Comparison of ENCODE assay signal across 8 cellular contexts in the genomic region with DNA sequence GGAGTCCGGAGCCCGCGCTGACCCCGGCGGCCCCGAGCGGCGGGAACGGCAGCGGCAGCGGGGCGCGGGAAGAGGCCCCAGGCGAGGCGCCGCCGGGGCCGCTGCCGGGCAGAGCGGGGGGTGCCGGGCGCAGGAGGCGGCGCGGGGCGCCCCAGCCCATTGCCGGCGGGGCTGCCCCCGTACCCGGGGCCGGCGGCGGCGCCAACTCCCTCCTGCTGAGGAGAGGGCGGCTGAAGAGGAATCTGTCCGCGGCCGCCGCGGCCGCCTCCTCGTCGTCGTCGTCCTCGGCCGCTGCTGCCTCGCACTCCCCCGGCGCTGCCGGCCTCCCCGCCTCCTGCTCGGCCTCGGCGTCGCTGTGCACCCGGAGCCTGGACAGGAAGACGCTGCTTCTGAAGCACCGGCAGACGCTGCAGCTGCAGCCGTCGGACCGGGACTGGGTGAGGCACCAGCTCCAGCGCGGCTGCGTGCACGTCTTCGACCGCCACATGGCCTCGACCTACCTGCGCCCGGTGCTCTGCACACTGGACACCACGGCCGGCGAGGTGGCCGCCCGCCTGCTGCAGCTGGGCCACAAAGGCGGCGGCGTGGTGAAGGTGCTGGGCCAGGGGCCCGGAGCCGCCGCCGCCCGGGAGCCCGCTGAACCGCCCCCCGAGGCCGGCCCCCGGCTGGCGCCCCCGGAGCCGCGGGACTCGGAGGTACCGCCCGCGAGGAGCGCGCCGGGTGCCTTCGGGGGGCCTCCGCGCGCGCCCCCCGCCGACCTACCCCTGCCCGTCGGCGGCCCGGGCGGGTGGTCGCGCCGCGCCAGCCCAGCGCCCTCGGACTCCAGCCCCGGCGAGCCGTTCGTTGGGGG. TPM values are rescaled to one million over a fixed set of nuclear protein-coding genes. Genes with fewer than 3 reads are reported as not detected.
A peak's percentile ranks its signal among the peaks of the same experiment; 100 is the strongest.
DNase-seq lines count a peak whose midpoint lies in the region; FAIRE-seq and TF ChIP-seq lines count a peak whose summit lies in the region.

No MANE protein-coding gene starts in this region.

- H3K27ac ChIP-seq in MM.1S (ENCODE audit: low read length), result peak overlapping the region; percentile 41; the same call in 1 of the 2 replicates

- H3K27me3 Mint-ChIP-seq in chondrocyte (ENCODE audit: low read depth), result no peaks in the 10 kb centered on the region

- H2AFZ ChIP-seq in MM.1S (ENCODE audit: low read length), result peak overlapping the region; percentile 57

- peak overlapping the region; percentile 77 for H3K4me3 Mint-ChIP-seq in chondrocyte (ENCODE audit: unreplicated experiment)

- H3K9ac ChIP-seq in MM.1S (ENCODE audit: low read length), result peak overlapping the region; percentile 58; the same call in 1 of the 2 replicates

- H3K4me2 ChIP-seq in MM.1S (ENCODE audit: low read depth, low read length), result peak overlapping the region; percentile 71

- peaks cover 47% of the 10 kb centered on the region for H3K4me1 Mint-ChIP-seq in chondrocyte (ENCODE audit: low read depth)

- H3K4me3 ChIP-seq in HAP-1, result peak overlapping the region; percentile 43
- peak overlapping the region; percentile 70 for H3K4me3 ChIP-seq in MM.1S (ENCODE audit: low read length)

- TF ChIP-seq POLR2A in GM12892 (IDR thresholded peaks at IDR 0.05; ENCODE audit: low read depth, low read length), result peak; percentile 22; the same call in 1 of the 2 replicates

- no peaks in the 10 kb centered on the region; the same call in 1 of the 2 replicates for H3K36me3 ChIP-seq in HAP-1 (replicated peaks)
- H3K36me3 ChIP-seq in MM.1S (replicated peaks; ENCODE audit: insufficient read depth, low read length), result no peaks in the 10 kb centered on the region

- no peaks in the 10 kb centered on the region for H4K20me1 ChIP-seq in MM.1S (ENCODE audit: insufficient read depth, low read length)

- peak; percentile 76 for FAIRE-seq in GM12892 (lab: Jason Lieb, UNC)

- H3K4me1 ChIP-seq in HAP-1 (peaks cover 10% of the 10 kb centered on the region), MM.1S (ENCODE audit: low read length) (peaks cover 12% of the 10 kb centered on the region)

- DNase-seq in GM12892 (ENCODE audit: insufficient read length) (peak; percentile 53), HAP-1 (ENCODE audit: low spot score in 2 of 2) (peak; percentile 8 to 59), MM.1S (peak; percentile 75), chondrocyte (ENCODE audit: low spot score) (no peak), left kidney (ENCODE audit: low read depth, low spot score) (peak; percentile 82), midbrain (lab: John Stamatoyannopoulos, UW) (no peak)
- DNase-seq in activated CD4-positive, CD25-positive, alpha-beta regulatory T cell treated with anti-CD3 and anti-CD28 coated beads, Interleukin-2, amount 50 U/mL, for 72 hours, result peak; percentile 68
- peak; percentile 23 to 55 for DNase-seq in stimulated activated CD4-positive, alpha-beta T cell treated with anti-CD3 and anti-CD28 coated beads, Interleukin-2, amount 100 ng/mL, for 48 hours

- H3K9me2 ChIP-seq in MM.1S (replicated peaks; ENCODE audit: insufficient read depth, low read length), result no peaks in the 10 kb centered on the region

- in situ Hi-C loops in HAP-1 (cut with MboI; ENCODE audit: low sequenced_read_pairs), result loop anchor here (5.0 to 10.0 kb wide), 2 partner anchors 169 to 266 kb away; no protein-coding TSS in a partner anchor

- no peak for TF ChIP-seq CTCF in MM.1S (IDR thresholded peaks at IDR 0.05; ENCODE audit: low read length)
- TF ChIP-seq CTCF in chondrocyte (IDR thresholded peaks at IDR 0.05), result no peak

- H3K9me3 ChIP-seq in HAP-1, result no peaks in the 10 kb centered on the region
- no peaks in the 10 kb centered on the region for H3K9me3 ChIP-seq in MM.1S (replicated peaks; ENCODE audit: insufficient read depth, low read length)

- peaks cover 11% of the 10 kb centered on the region for H3F3A ChIP-seq in MM.1S (ENCODE audit: insufficient read depth, low read length)

- H3K27me3 ChIP-seq in HAP-1 (ENCODE audit: low read depth), result no peaks in the 10 kb centered on the region
- H3K27me3 ChIP-seq in MM.1S (replicated peaks; ENCODE audit: insufficient read depth, low read length), result no peaks in the 10 kb centered on the region

- no peaks in the 10 kb centered on the region for H3K9me3 Mint-ChIP-seq in chondrocyte (ENCODE audit: low read depth)

- peaks cover 26% of the 10 kb centered on the region for H3K79me2 ChIP-seq in MM.1S (ENCODE audit: low read length)

- H3K27ac Mint-ChIP-seq in chondrocyte (ENCODE audit: unreplicated experiment), result peak overlapping the region; percentile 71

- H3K36me3 Mint-ChIP-seq in chondrocyte (ENCODE audit: low read depth), result no peaks in the 10 kb centered on the region

RNA-seq across cellular contexts. Expression of gene PHLPP1, which starts 0.7 kb away (rescaled TPM):
- polyA plus RNA-seq in GM12892 (2012; ENCODE audit: missing spikeins), result 3.1 TPM
- total RNA-seq in chondrocyte, result 9.3 to 13.2 TPM (median 10.4 TPM) in 3 replicates

Comparison
In these comparisons a context has a peak if more than half of its experiments do, and no peak if none do; other contexts are left out.
1. DNase-seq: peak in GM12892 (single experiment), HAP-1 (2 of 2), MM.1S (single experiment), activated CD4-positive, CD25-positive, alpha-beta regulatory T cell treated with anti-CD3 and anti-CD28 coated beads, Interleukin-2, amount 50 U/mL, for 72 hours (single experiment), left kidney (single experiment) and stimulated activated CD4-positive, alpha-beta T cell treated with anti-CD3 and anti-CD28 coated beads, Interleukin-2, amount 100 ng/mL, for 48 hours (2 of 2); none in chondrocyte (single experiment) and midbrain (single experiment).